In the genomic region with DNA sequence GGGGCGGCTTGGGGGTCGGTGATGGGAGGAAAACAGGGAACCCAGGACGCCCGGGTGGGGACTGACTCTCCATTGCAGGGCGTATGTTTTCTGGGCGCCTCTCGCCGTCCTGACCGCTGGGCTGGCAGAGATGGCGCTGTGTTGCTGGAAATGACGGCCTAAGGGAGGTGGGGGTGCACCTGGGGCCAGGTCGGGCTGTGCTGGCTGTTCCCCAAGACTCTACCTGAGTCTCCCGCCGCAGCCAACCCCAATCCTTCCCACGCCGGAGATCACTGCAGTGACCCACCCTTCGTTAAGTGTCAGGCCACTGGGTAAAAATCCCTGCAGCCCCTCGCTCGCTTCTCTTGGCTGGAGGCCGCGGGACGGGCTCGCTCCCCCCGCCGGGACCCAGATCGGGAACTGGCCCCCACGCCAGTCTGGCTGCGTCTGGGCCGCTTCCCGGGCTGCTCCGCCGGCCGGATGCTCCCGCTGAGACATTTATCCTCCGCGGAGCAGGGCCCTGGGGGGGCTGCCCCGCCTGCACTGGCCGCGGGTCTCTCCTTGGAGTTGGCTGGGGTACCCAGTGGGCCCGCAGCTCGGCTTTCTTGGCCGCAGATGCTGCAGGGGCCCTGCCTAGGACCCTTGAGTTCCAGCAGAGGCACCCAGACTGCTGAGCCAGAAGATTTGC, we compare ENCODE assay signal across 9 cellular contexts. TPM values are rescaled to one million over a fixed set of nuclear protein-coding genes. Genes with fewer than 3 reads are reported as not detected.
A peak's percentile ranks its signal among the peaks of the same experiment; 100 is the strongest.
DNase-seq lines count a peak whose midpoint lies in the region; ATAC-seq, FAIRE-seq and TF ChIP-seq lines count a peak whose summit lies in the region.
"Had no signal": no experiment of that assay in that cellular context is flagged by ENCODE, and none has a peak within 500 bp of the region (broad histone marks: within the 10 kb centered on the region; RNA-seq: fewer than 3 reads in every experiment).

No MANE protein-coding gene starts in this region.

- BruUV-seq in GM12878 (replicated peaks; lab: Mats Ljungman, UMichigan): no TSS peak

- H3K36me3 ChIP-seq in GM12878 (ENCODE audit: control insufficient read depth in 2 of 2, insufficient read depth in 2 of 2, low read length in 1 of 2): no peaks in the 10 kb centered on the region
- H3K36me3 ChIP-seq in ovary: no peaks in the 10 kb centered on the region

- TF ChIP-seq EP300 in GM12878 (IDR thresholded peaks at IDR 0.05; ENCODE audit: borderline replicate concordance in 1 of 2, control insufficient read depth in 1 of 2, low read depth in 2 of 2, low read length in 2 of 2) (no peak), ovary (IDR thresholded peaks at IDR 0.05) (peak; percentile 51)

- H3K4me1 ChIP-seq in GM12878 (ENCODE audit: control insufficient read depth, insufficient read depth, low read length) (no peaks in the 10 kb centered on the region), right cardiac atrium (ENCODE audit: control insufficient read depth, insufficient read depth, low read length) (peaks cover 9% of the 10 kb centered on the region), ovary (ENCODE audit: insufficient read depth) (peaks cover 8% of the 10 kb centered on the region)

- POLR2A ChIA-PET in GM12878 (lab: Charles Lee): no interaction called here

- H3K9ac ChIP-seq in GM12878 (ENCODE audit: control insufficient read depth, insufficient read depth, low read length): no peak overlapping the region

- RAD21 ChIA-PET in GM12878 (lab: Charles Lee; ENCODE audit: unreplicated experiment): interaction anchor here (1.0 kb wide), 1 partner anchor 64 kb away, joined by 3 read pairs; no protein-coding TSS in a partner anchor

- H3K27ac ChIP-seq in GM12878 (ENCODE audit: control insufficient read depth, insufficient read depth): no peak overlapping the region
- H3K27ac ChIP-seq in right cardiac atrium (ENCODE audit: low read length): peak overlapping the region; percentile 57
- H3K27ac ChIP-seq in ovary: peak overlapping the region; percentile 69 to 88

- no peak overlapping the region; the same call in none of the 2 replicates for H2AFZ ChIP-seq in GM12878 (ENCODE audit: control insufficient read depth, low read depth, low read length)

- H3K27me3 ChIP-seq in GM12878 (replicated peaks in 1 of 2; ENCODE audit: control insufficient read depth in 2 of 2, insufficient read depth in 2 of 2, low read length in 1 of 2) (no peaks in the 10 kb centered on the region), right cardiac atrium (ENCODE audit: control insufficient read depth, insufficient read depth) (no peaks in the 10 kb centered on the region), ovary (no peaks in the 10 kb centered on the region)

- no peak for TF ChIP-seq RAD21 in GM12878 (IDR thresholded peaks at IDR 0.05; ENCODE audit: insufficient read depth, low read depth, low read length)

- H3K9me3 ChIP-seq in GM12878 (replicated peaks; ENCODE audit: control insufficient read depth, insufficient read depth, low read length) (no peaks in the 10 kb centered on the region), right cardiac atrium (ENCODE audit: control insufficient read depth, low read length) (no peaks in the 10 kb centered on the region), ovary (no peaks in the 10 kb centered on the region)

- no peak overlapping the region for H3K4me2 ChIP-seq in GM12878 (ENCODE audit: control insufficient read depth, insufficient read depth)

- peak; percentile 68 for DNase-seq in AG20443 (ENCODE audit: low spot score)
- DNase-seq in GM12878 (ENCODE audit: low read depth, low spot score): no peak
- DNase-seq in right cardiac atrium: peak; percentile 87 to 94 (median 94)
- DNase-seq in ovary: peak; percentile 83 to 89 (median 84)
- no peak for DNase-seq in pons (ENCODE audit: low spot score)
- DNase-seq in SHP77 treated with DMSO at 0.1 percent for 48 hours (lab: John Stamatoyannopoulos, UW): no peak
- no peak for DNase-seq in NCI-H1105 (lab: John Stamatoyannopoulos, UW)
- DNase-seq in COR-L47 (lab: John Stamatoyannopoulos, UW): no peak
- DNase-seq: activated naive CD8-positive, alpha-beta T cell treated with anti-CD3 and anti-CD28 coated beads for 36 hours had no signal

- CTCF ChIA-PET in GM12878 (lab: Yijun Ruan, JAX): interaction anchor here (0.6 to 1.1 kb wide), 3 partner anchors 9 to 61 kb away, joined by 3 to 4 read pairs (median 3); no protein-coding TSS in a partner anchor

- peak; percentile 33 for ATAC-seq in GM12878
- peak; percentile 74 to 79 for ATAC-seq in right cardiac atrium

- no peaks in the 10 kb centered on the region for H4K20me1 ChIP-seq in GM12878 (ENCODE audit: control insufficient read depth, insufficient read depth)

- H3K4me3 ChIP-seq in GM12878: no peak overlapping the region
- peak overlapping the region; percentile 21 for H3K4me3 ChIP-seq in right cardiac atrium (ENCODE audit: low read length)
- peak overlapping the region; percentile 35 for H3K4me3 ChIP-seq in ovary

- in situ Hi-C loops in GM12878 (cut with MboI): no loop called here

- intact Hi-C loops in GM12878 (cut with micrococcal nuclease; ENCODE audit: unreplicated experiment): loop anchor here (10.0 kb wide), 1 partner anchor 86 kb away; no protein-coding TSS in a partner anchor
- intact Hi-C loops in right cardiac atrium (cut with DNase I): loop anchor here in 2 of 4 donors (5.0 to 10.0 kb wide), 2 partner anchors 86 to 88 kb away; no protein-coding TSS in a partner anchor
- intact Hi-C loops in ovary (cut with DNase I): loop anchor here (5.0 to 10.0 kb wide), 2 partner anchors 86 to 88 kb away; no protein-coding TSS in a partner anchor

- no peak for TF ChIP-seq POLR2A in GM12878 (IDR thresholded peaks at IDR 0.05; ENCODE audit: low read depth, low read length)
- no peak for TF ChIP-seq POLR2A in ovary (IDR thresholded peaks at IDR 0.05)

- SMC1A ChIA-PET in GM12878 (lab: Charles Lee; ENCODE audit: uncharacterized antibody, unreplicated experiment): interaction anchor here (0.8 to 1.2 kb wide), 2 partner anchors 21 to 38 kb away, joined by 3 to 5 read pairs; no protein-coding TSS in a partner anchor

- no peaks in the 10 kb centered on the region for H3K79me2 ChIP-seq in GM12878 (ENCODE audit: control insufficient read depth, insufficient read depth, low read length)

- no peak for FAIRE-seq in GM12878 (lab: Jason Lieb, UNC)

- TF ChIP-seq CTCF in GM12878 (IDR thresholded peaks at IDR 0.05 in 2 of 3, conservative IDR thresholded peaks at IDR 0.05 in 1 of 3; ENCODE audit: control insufficient read depth in 2 of 3, extremely low read depth in 1 of 3, insufficient read depth in 1 of 3, low read depth in 3 of 3, low read length in 3 of 3): no peak
- TF ChIP-seq CTCF in ovary (IDR thresholded peaks at IDR 0.05): peak in 2 of 3 donors; percentile 10 to 19

- WGBS in GM12878 (ENCODE audit: insufficient coverage, insufficient replicate concordance, low lambda C conversion rate, missing lambda C conversion rate): 28% methylated on average over 42 of the region's 42 CpGs
- WGBS in right cardiac atrium: 7% methylated on average over 42 of the region's 42 CpGs
- WGBS in ovary, 3 donors: 10 to 17% (median 11%) methylated on average over 41 to 42 of the region's 42 CpGs

TF ChIP-seq in GM12878, 131 proteins besides CTCF, POLR2A, EP300 and RAD21:
- TF ChIP-seq CHD4 (IDR thresholded peaks at IDR 0.05): no peak
- no peak for TF ChIP-seq SREBF2 (IDR thresholded peaks at IDR 0.05; ENCODE audit: low read length)
- no peak for TF ChIP-seq NFYA (IDR thresholded peaks at IDR 0.05; ENCODE audit: borderline replicate concordance, low read depth, low read length)
TF ChIP-seq in GM12878: peak in this region for 0.

RNA-seq across cellular contexts. Expression of a gene that starts 7.8 kb away (rescaled TPM):
- 63.8 and 63.9 TPM in 2 replicates for total RNA-seq in GM12878 (2013; cell fraction: nucleolus; rRNA removed)
- total RNA-seq in GM12878 (2014; rRNA removed) (9.3 and 10.1 TPM in 2 replicates), GM12878 (2014; rRNA removed; fragmentation: Illumina TruSeq; extraction: Trizol) (8.9 and 10.4 TPM in 2 replicates), GM12878 (2021) (10.9 and 11.5 TPM in 2 replicates), right cardiac atrium (1 to 10 TPM; 3.5 to 6.8 (median 3.8) TPM), ovary (10 to 100 TPM; 24.8 to 33.5 (median 29.9) TPM)
- 6.9 TPM for polyA plus RNA-seq in GM12878 (2011; ENCODE audit: low read depth)
- polyA plus RNA-seq in GM12878 (2011; rRNA removed) (7.6 and 8.9 TPM in 2 replicates), GM12878 (2014; fragmentation: Illumina TruSeq; extraction: Trizol) (8.4 and 10.3 TPM in 2 replicates), GM12878 (2014; fragmentation: Nextera tagmentation; extraction: Ambion mirVana) (1 to 10 TPM; 3.8 to 6.5 TPM), GM12878 (2014; rRNA removed) (9.2 and 11.2 TPM in 2 replicates), GM12878 (2016; fragmentation: Nextera tagmentation; extraction: Ambion mirVana) (10 to 100 TPM; 21.4 to 21.8 TPM), right cardiac atrium (1.3 TPM), ovary (10 to 100 TPM; 16.7 to 23.9 TPM)
- 7.6 and 7.9 TPM in 2 replicates for polyA plus RNA-seq in GM12878 (2011; cell fraction: cytosol; rRNA removed)
- polyA plus RNA-seq in GM12878 (2011; cell fraction: nucleus; rRNA removed): 7.8 and 9.2 TPM in 2 replicates
- 6.8 and 9.8 TPM in 2 replicates for polyA plus RNA-seq in GM12878 (2012)
- polyA minus RNA-seq in GM12878 (2011; rRNA and poly(A)+ RNA removed): 15.8 and 26.7 TPM in 2 replicates
- 4.5 and 5.7 TPM in 2 replicates for polyA minus RNA-seq in GM12878 (2011; cell fraction: cytosol; rRNA and poly(A)+ RNA removed)
- 5.8 and 13.7 TPM in 2 replicates for polyA minus RNA-seq in GM12878 (2011; cell fraction: nucleus; rRNA and poly(A)+ RNA removed)

Comparison
In these comparisons a context has a peak if more than half of its experiments do, and no peak if none do; other contexts are left out.
1. DNase-seq: peak in AG20443 (single experiment), right cardiac atrium (3 of 3) and ovary (5 of 5); none in GM12878 (single experiment), pons (single experiment), SHP77 treated with DMSO at 0.1 percent for 48 hours (single experiment), NCI-H1105 (single experiment) and COR-L47 (single experiment).
2. CTCF ChIP-seq: peak in ovary (2 of 3); none in GM12878 (0 of 3).